Comparison of ENCODE assay signal across 34 cellular contexts in the genomic region with DNA sequence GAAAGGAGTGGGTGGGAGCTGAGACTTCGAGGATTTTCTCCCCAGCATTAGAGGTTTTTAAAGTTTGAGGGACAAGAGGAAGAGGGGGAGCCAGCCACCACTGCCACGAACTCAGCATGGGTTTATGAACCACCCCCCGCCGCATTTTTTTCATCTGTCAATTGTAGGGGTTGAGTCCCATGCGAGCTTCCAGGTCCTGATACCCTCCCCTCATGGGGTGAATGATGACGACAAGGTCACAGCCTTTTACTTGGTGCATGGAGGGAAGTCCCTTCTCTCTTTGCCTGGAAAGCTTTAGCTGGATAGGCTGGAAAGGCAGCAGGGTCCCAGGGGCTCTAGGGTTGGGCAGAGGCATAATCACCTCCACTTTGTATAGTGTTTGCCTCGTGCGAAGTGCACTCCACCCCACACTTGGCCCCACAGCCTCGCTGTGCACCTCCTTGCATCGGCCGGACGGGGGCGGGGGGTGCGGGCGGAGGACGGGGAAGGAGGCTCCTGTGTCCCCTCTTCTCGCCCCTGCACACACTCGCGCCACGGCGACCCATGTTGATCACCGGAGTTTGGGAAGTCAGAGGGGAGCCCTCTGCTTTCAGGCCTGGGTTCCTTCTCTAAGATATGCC. TPM values are rescaled to one million over a fixed set of nuclear protein-coding genes. Genes with fewer than 3 reads are reported as not detected.
A peak's percentile ranks its signal among the peaks of the same experiment; 100 is the strongest.
DNase-seq lines count a peak whose midpoint lies in the region; ATAC-seq and TF ChIP-seq lines count a peak whose summit lies in the region.
"Had no signal": no experiment of that assay in that cellular context is flagged by ENCODE, and none has a peak within 500 bp of the region (broad histone marks: within the 10 kb centered on the region; RNA-seq: fewer than 3 reads in every experiment).

No MANE protein-coding gene starts in this region.

- peaks cover 6% of the 10 kb centered on the region for H3K36me3 Mint-ChIP-seq in activated T-helper 1 cell treated with anti-CD3 and anti-CD28 coated beads, Interleukin-12 subunit alpha, Interleukin-12 subunit beta, Interleukin-2, Interleukin-4 antibody, amounts not matched to agents 30 ng/mL and 10 ng/mL and 1 ng/mL, durations not matched to agents 14 hours and 24 hours and 36 hours (ENCODE audit: low read depth)

- POLR2A ChIA-PET in SK-N-SH (lab: Yijun Ruan, JAX): no interaction called here

- CTCF ChIA-PET in SK-N-SH (lab: Yijun Ruan, JAX): interaction anchor here (1.0 to 2.5 kb wide), 3 partner anchors 54 to 220 kb away, joined by 3 to 8 read pairs (median 6); no protein-coding TSS in a partner anchor

- H4K20me1 ChIP-seq in SK-N-SH (ENCODE audit: insufficient read depth) (no peaks in the 10 kb centered on the region), DND-41 (ENCODE audit: insufficient read depth, low read length) (peaks cover 12% of the 10 kb centered on the region; the same call in 1 of the 2 replicates), osteoblast (ENCODE audit: insufficient read depth, low read length) (peaks cover 4% of the 10 kb centered on the region)

- H3K79me2 ChIP-seq in SK-N-SH (ENCODE audit: insufficient read depth): no peaks in the 10 kb centered on the region
- no peaks in the 10 kb centered on the region for H3K79me2 ChIP-seq in DND-41 (ENCODE audit: insufficient read depth, low read length)
- H3K79me2 ChIP-seq in osteoblast (ENCODE audit: insufficient read depth, low read length): no peaks in the 10 kb centered on the region

- DNase-seq in SK-N-SH (peak; percentile 53), DND-41 (no peak), osteoblast (ENCODE audit: insufficient read length, low spot score, missing footprints) (peak; percentile 79), SKM-1 treated with dmso at 0.1 percent for 144 hours (lab: John Stamatoyannopoulos, UW; ENCODE audit: unreplicated experiment) (no peak), DMS53 (lab: John Stamatoyannopoulos, UW) (no peak)
- DNase-seq in activated T-helper 1 cell treated with anti-CD3 and anti-CD28 coated beads, Interleukin-12 subunit alpha, Interleukin-12 subunit beta, Interleukin-2, Interleukin-4 antibody, amounts not matched to agents 30 ng/mL and 10 ng/mL and 1 ng/mL, durations not matched to agents 14 hours and 24 hours and 36 hours (ENCODE audit: low spot score): no peak
- DNase-seq in NK-92 treated with Interleukin-12 subunit alpha and Interleukin-12 subunit beta, amount 100 ng/mL, for 24 hours (lab: John Stamatoyannopoulos, UW): no peak
- DNase-seq: COR-L47, DMS79 treated with DMSO at 0.1 percent for 48 hours, esophagus squamous epithelium, foreskin keratinocyte, midbrain, NCI-H1417, NCI-H2081, NCI-H526 treated with DMSO at 0.1 percent for 48 hours, transverse colon had no signal

- H3K4me3 Mint-ChIP-seq in activated T-helper 1 cell treated with anti-CD3 and anti-CD28 coated beads, Interleukin-12 subunit alpha, Interleukin-12 subunit beta, Interleukin-2, Interleukin-4 antibody, amounts not matched to agents 30 ng/mL and 10 ng/mL and 1 ng/mL, durations not matched to agents 14 hours and 24 hours and 36 hours: no peak overlapping the region
- H3K4me3 Mint-ChIP-seq: activated T-cell treated with anti-CD3 and anti-CD28 coated beads, Interleukin-2, amount 50 U/mL, for 24 hours; central memory CD8-positive, alpha-beta T cell; naive thymus-derived CD4-positive, alpha-beta T cell had no signal

- H3K4me1 ChIP-seq in SK-N-SH (ENCODE audit: control insufficient read depth in 1 of 2, insufficient read depth in 2 of 2, low read depth in 1 of 2, low read length in 1 of 2) (no peaks in the 10 kb centered on the region), DND-41 (ENCODE audit: insufficient read depth, low read length) (no peaks in the 10 kb centered on the region), osteoblast (ENCODE audit: insufficient read depth, low read length) (no peaks in the 10 kb centered on the region)
- H3K4me1 ChIP-seq: foreskin keratinocyte, HAP-1, prostate gland had no signal

- ATAC-seq in SK-N-SH treated with all-trans-retinoic acid at 6 μM for 48 hours (no peak), DND-41 (ENCODE audit: insufficient read depth, low read depth) (peak; percentile 29; the same call in 1 of the 3 replicates)

- no peak overlapping the region for H3K4me2 ChIP-seq in SK-N-SH
- H3K4me2 ChIP-seq in DND-41 (ENCODE audit: insufficient read depth, low read length): no peak overlapping the region
- no peak overlapping the region for H3K4me2 ChIP-seq in osteoblast (ENCODE audit: insufficient read depth, low read length)

- TF ChIP-seq RAD21 in SK-N-SH (IDR thresholded peaks at IDR 0.05; ENCODE audit: low read length): no peak

- TF ChIP-seq EP300 in SK-N-SH (IDR thresholded peaks at IDR 0.05; ENCODE audit: borderline replicate concordance in 1 of 2, low read depth in 1 of 2, low read length in 1 of 2): no peak

- no peak overlapping the region for H3K27ac ChIP-seq in SK-N-SH (ENCODE audit: low read depth in 2 of 2, low read length in 1 of 2)
- H3K27ac ChIP-seq in DND-41 (ENCODE audit: low read length): no peak overlapping the region
- H3K27ac ChIP-seq in osteoblast (ENCODE audit: low read depth, low read length): no peak overlapping the region
- H3K27ac ChIP-seq: 22Rv1, C4-2B, esophagus squamous epithelium, foreskin keratinocyte, heart right ventricle, neutrophil, prostate gland, transverse colon had no signal

- no peak overlapping the region for H3K4me3 ChIP-seq in SK-N-SH (ENCODE audit: low read depth in 2 of 2, low read length in 1 of 2)
- no peak overlapping the region for H3K4me3 ChIP-seq in DND-41 (ENCODE audit: low read depth in 1 of 2, low read length in 2 of 2)
- no peak overlapping the region for H3K4me3 ChIP-seq in osteoblast (ENCODE audit: insufficient read depth, low read length)
- H3K4me3 ChIP-seq: esophagus squamous epithelium, HAP-1, heart right ventricle, prostate gland, transverse colon had no signal

- peaks cover 29% of the 10 kb centered on the region for H3K27me3 Mint-ChIP-seq in activated T-helper 1 cell treated with anti-CD3 and anti-CD28 coated beads, Interleukin-12 subunit alpha, Interleukin-12 subunit beta, Interleukin-2, Interleukin-4 antibody, amounts not matched to agents 30 ng/mL and 10 ng/mL and 1 ng/mL, durations not matched to agents 14 hours and 24 hours and 36 hours (ENCODE audit: insufficient read depth)

- no peaks in the 10 kb centered on the region for H3F3A ChIP-seq in SK-N-SH (replicated peaks; ENCODE audit: insufficient read depth)

- H3K9ac ChIP-seq in SK-N-SH (no peak overlapping the region), DND-41 (ENCODE audit: low read depth, low read length) (no peak overlapping the region)

- H3K9me3 ChIP-seq in SK-N-SH (no peaks in the 10 kb centered on the region), DND-41 (ENCODE audit: insufficient read depth, low read length, severe bottlenecking) (peaks cover 5% of the 10 kb centered on the region), osteoblast (ENCODE audit: low read depth, low read length) (no peaks in the 10 kb centered on the region)
- H3K9me3 ChIP-seq: esophagus squamous epithelium, HAP-1, heart right ventricle, neutrophil, prostate gland, transverse colon had no signal

- no peak for TF ChIP-seq CTCF in SK-N-SH (IDR thresholded peaks at IDR 0.05)
- TF ChIP-seq CTCF in DND-41 (IDR thresholded peaks at IDR 0.05; ENCODE audit: borderline replicate concordance, extremely low read depth, low read length, poor library complexity, severe bottlenecking): no peak
- no peak for TF ChIP-seq CTCF in osteoblast (IDR thresholded peaks at IDR 0.05; ENCODE audit: extremely low read depth, low read depth, low read length)

- H3K27ac Mint-ChIP-seq in activated T-helper 1 cell treated with anti-CD3 and anti-CD28 coated beads, Interleukin-12 subunit alpha, Interleukin-12 subunit beta, Interleukin-2, Interleukin-4 antibody, amounts not matched to agents 30 ng/mL and 10 ng/mL and 1 ng/mL, durations not matched to agents 14 hours and 24 hours and 36 hours: peak overlapping the region; percentile 4
- H3K27ac Mint-ChIP-seq: activated T-cell treated with anti-CD3 and anti-CD28 coated beads, Interleukin-2, amount 50 U/mL, for 24 hours had no signal

- peaks cover 75% of the 10 kb centered on the region for H3K27me3 ChIP-seq in SK-N-SH (ENCODE audit: insufficient read depth)
- no peaks in the 10 kb centered on the region for H3K27me3 ChIP-seq in DND-41 (ENCODE audit: insufficient read depth, low read length, poor library complexity)
- peaks cover 47% of the 10 kb centered on the region for H3K27me3 ChIP-seq in osteoblast (ENCODE audit: insufficient read depth, low read length)

- no peaks in the 10 kb centered on the region for H3K4me1 Mint-ChIP-seq in activated T-helper 1 cell treated with anti-CD3 and anti-CD28 coated beads, Interleukin-12 subunit alpha, Interleukin-12 subunit beta, Interleukin-2, Interleukin-4 antibody, amounts not matched to agents 30 ng/mL and 10 ng/mL and 1 ng/mL, durations not matched to agents 14 hours and 24 hours and 36 hours (ENCODE audit: low read depth)
- H3K4me1 Mint-ChIP-seq: central memory CD8-positive, alpha-beta T cell had no signal

- H3K9me3 Mint-ChIP-seq in activated T-helper 1 cell treated with anti-CD3 and anti-CD28 coated beads, Interleukin-12 subunit alpha, Interleukin-12 subunit beta, Interleukin-2, Interleukin-4 antibody, amounts not matched to agents 30 ng/mL and 10 ng/mL and 1 ng/mL, durations not matched to agents 14 hours and 24 hours and 36 hours: peaks cover 3% of the 10 kb centered on the region
- H3K9me3 Mint-ChIP-seq: activated T-cell treated with anti-CD3 and anti-CD28 coated beads, Interleukin-2, amount 50 U/mL, for 24 hours; central memory CD8-positive, alpha-beta T cell had no signal

- intact Hi-C loops in activated T-helper 1 cell treated with anti-CD3 and anti-CD28 coated beads, Interleukin-12 subunit alpha, Interleukin-12 subunit beta, Interleukin-2, Interleukin-4 antibody, amounts not matched to agents 30 ng/mL and 10 ng/mL and 1 ng/mL, durations not matched to agents 14 hours and 24 hours and 36 hours (cut with micrococcal nuclease): loop anchor here (5.0 kb wide), 1 partner anchor 833 kb away; a partner anchor contains a TSS

- no peaks in the 10 kb centered on the region for H3K36me3 ChIP-seq in SK-N-SH (replicated peaks in 1 of 2; ENCODE audit: control insufficient read depth in 1 of 2, insufficient read depth in 2 of 2, low read length in 1 of 2)
- H3K36me3 ChIP-seq in DND-41 (ENCODE audit: insufficient read depth, low read length): no peaks in the 10 kb centered on the region
- no peaks in the 10 kb centered on the region for H3K36me3 ChIP-seq in osteoblast (ENCODE audit: insufficient read depth, low read length)
- H3K36me3 ChIP-seq: esophagus squamous epithelium, HAP-1, heart right ventricle, neutrophil, prostate gland, transverse colon had no signal

- under 1% methylated on average over 20 of the region's 22 CpGs for WGBS in SK-N-SH (ENCODE audit: low lambda C conversion rate)

- H3K9me2 ChIP-seq in SK-N-SH: no peaks in the 10 kb centered on the region

- H2AFZ ChIP-seq in SK-N-SH (ENCODE audit: low read depth) (no peak overlapping the region), DND-41 (ENCODE audit: low read depth, low read length) (no peak overlapping the region), osteoblast (ENCODE audit: low read length) (no peak overlapping the region)

RNA-seq across cellular contexts. Expression of a gene that starts 3.7 kb away (rescaled TPM):
- not detected in 2 replicates for polyA plus RNA-seq in SK-N-SH (2012; rRNA removed)
- polyA plus RNA-seq in SK-N-SH (2012; cell fraction: cytosol; rRNA removed): not detected in 2 replicates
- not detected in 2 replicates for polyA plus RNA-seq in SK-N-SH (2012; cell fraction: nucleus; rRNA removed)
- not detected in 2 replicates for total RNA-seq in activated T-helper 1 cell treated with anti-CD3 and anti-CD28 coated beads, Interleukin-12 subunit alpha, Interleukin-12 subunit beta, Interleukin-2, Interleukin-4 antibody, amounts not matched to agents 30 ng/mL and 10 ng/mL and 1 ng/mL, durations not matched to agents 14 hours and 24 hours and 36 hours
- total RNA-seq in osteoblast: not detected in 2 replicates
- total RNA-seq: activated CD8-positive, alpha-beta memory T cell treated with anti-CD3 and anti-CD28 coated beads for 36 hours; dermis microvascular lymphatic vessel endothelial cell; esophagus squamous epithelium; foreskin keratinocyte; heart right ventricle; kidney epithelial cell; lower leg skin; naive thymus-derived CD4-positive, alpha-beta T cell; PC-3; prostate gland; subcutaneous adipose tissue; T-helper 2 cell treated with Interferon-gamma antibody and Interleukin-4, amounts not matched to agents 100 ng/mL and 5 ng/mL, for 36 hours; transverse colon had no signal
- polyA plus RNA-seq: adipose tissue; foreskin keratinocyte; heart right ventricle; naive thymus-derived CD4-positive, alpha-beta T cell had no signal

Comparison
In these comparisons a context has a peak if more than half of its experiments do, and no peak if none do; other contexts are left out.
1. DNase-seq: peak in SK-N-SH (single experiment) and osteoblast (single experiment); none in DND-41 (single experiment), activated T-helper 1 cell treated with anti-CD3 and anti-CD28 coated beads, Interleukin-12 subunit alpha, Interleukin-12 subunit beta, Interleukin-2, Interleukin-4 antibody, amounts not matched to agents 30 ng/mL and 10 ng/mL and 1 ng/mL, durations not matched to agents 14 hours and 24 hours and 36 hours (single experiment), SKM-1 treated with dmso at 0.1 percent for 144 hours (single experiment), DMS53 (single experiment) and NK-92 treated with Interleukin-12 subunit alpha and Interleukin-12 subunit beta, amount 100 ng/mL, for 24 hours (single experiment).